Comparison of ENCODE assay signal across 8 cellular contexts in the genomic region with DNA sequence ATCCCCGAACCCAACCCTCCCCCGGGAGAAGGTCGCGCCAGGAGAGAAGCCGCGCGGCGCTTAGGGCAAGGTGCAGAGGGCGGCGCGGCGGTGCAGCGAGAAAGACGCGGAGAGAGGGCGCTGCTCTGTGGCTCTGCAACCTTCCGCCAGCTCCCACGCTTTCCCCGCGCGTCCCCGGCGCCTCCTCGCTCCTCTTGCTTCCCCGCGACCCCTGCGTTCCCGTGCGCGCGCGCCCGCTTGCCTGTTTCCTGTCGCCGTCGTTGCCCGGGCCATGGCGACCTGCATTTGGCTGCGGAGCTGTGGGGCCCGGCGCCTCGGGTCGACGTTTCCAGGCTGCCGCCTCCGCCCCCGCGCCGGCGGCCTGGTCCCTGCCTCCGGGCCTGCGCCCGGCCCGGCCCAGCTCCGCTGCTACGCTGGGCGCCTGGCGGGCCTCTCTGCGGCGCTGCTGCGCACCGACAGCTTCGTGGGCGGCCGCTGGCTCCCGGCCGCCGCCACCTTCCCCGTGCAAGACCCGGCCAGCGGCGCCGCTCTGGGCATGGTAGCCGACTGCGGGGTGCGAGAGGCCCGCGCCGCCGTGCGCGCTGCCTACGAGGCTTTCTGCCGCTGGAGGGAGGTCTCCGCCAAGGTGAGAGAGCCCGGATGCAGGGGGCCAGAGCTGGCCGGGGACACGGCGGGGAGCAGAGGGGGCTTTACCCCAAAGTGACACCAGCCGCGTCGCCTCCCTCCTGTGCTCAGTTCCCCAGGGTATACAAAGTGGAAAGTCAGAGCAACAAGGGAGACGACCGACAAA.
DNase-seq lines count a peak whose midpoint lies in the region; ATAC-seq and TF ChIP-seq lines count a peak whose summit lies in the region.

A gene (plus strand): TSS at position 244 of the 790 bp plus-strand sequence. CDS start 28 bp downstream, at position 272.

- H3K27ac ChIP-seq in HUES48 (ENCODE audit: low read depth, low read length) (peak within 1 kb of the TSS; percentile 68), RWPE1 (no peak within 1 kb of the TSS)

- H3K36me3 ChIP-seq in HUES48 (ENCODE audit: control insufficient read depth, insufficient read depth, low read length): no peaks in the 10 kb centered on the region

- peak; percentile 43 for DNase-seq in DMS114 treated with DMSO at 0.1 percent for 48 hours (lab: John Stamatoyannopoulos, UW; ENCODE audit: unreplicated experiment)
- DNase-seq in RWPE1 (ENCODE audit: low spot score): peak; percentile 40
- DNase-seq in activated effector memory CD4-positive, alpha-beta T cell treated with Interleukin-2 at 50 U/mL for 16 hours: peak; percentile 72
- peak; percentile 22 for DNase-seq in foreskin melanocyte
- DNase-seq in nucleus accumbens (lab: John Stamatoyannopoulos, UW): peak in 53 of 56 donors; percentile 7 to 86 (median 57)
- DNase-seq in superior temporal gyrus (ENCODE audit: extremely low spot score): peak; percentile 42

- H3K4me3 ChIP-seq in HUES48 (ENCODE audit: low read depth, low read length): peak within 1 kb of the TSS; percentile 74

- peak; percentile 65 for ATAC-seq in GM21367 (IDR thresholded peaks at IDR 0.05; ENCODE audit: unreplicated experiment)

- CTCF ChIA-PET in RWPE1 (lab: Yijun Ruan, JAX): interaction anchor here (0.5 to 2.0 kb wide), 7 partner anchors 25 to 212 kb away, joined by 3 to 6 read pairs (median 3); no protein-coding TSS in a partner anchor

- H3K9ac ChIP-seq in HUES48 (ENCODE audit: low read depth, low read length): peak within 1 kb of the TSS; percentile 62; the same call in 1 of the 2 replicates

- peaks cover 21% of the 10 kb centered on the region for H3K4me1 ChIP-seq in HUES48 (ENCODE audit: control insufficient read depth, insufficient read depth, low read length)

- POLR2A ChIA-PET in RWPE1 (lab: Yijun Ruan, JAX; ENCODE audit: low non-redundant PET): no interaction called here

- no peaks in the 10 kb centered on the region for H3K9me3 ChIP-seq in HUES48 (ENCODE audit: control insufficient read depth, insufficient read depth, low read length)

- H3K27me3 ChIP-seq in HUES48 (ENCODE audit: control insufficient read depth, insufficient read depth, low read length): peaks cover 26% of the 10 kb centered on the region

- peak; percentile 19; the same call in 1 of the 2 replicates for TF ChIP-seq CTCF in RWPE1 (conservative IDR thresholded peaks at IDR 0.05; ENCODE audit: low read depth)

Comparison
In these comparisons a context has a peak if more than half of its experiments do, and no peak if none do; other contexts are left out.
1. DNase-seq: peak in every context shown above with its lines; median percentile 72 in activated effector memory CD4-positive, alpha-beta T cell treated with Interleukin-2 at 50 U/mL for 16 hours; 57 in nucleus accumbens; 43 in DMS114 treated with DMSO at 0.1 percent for 48 hours; 42 in superior temporal gyrus; 40 in RWPE1; 22 in foreskin melanocyte.